Comparison of ENCODE assay signal across 20 cellular contexts in the genomic region with DNA sequence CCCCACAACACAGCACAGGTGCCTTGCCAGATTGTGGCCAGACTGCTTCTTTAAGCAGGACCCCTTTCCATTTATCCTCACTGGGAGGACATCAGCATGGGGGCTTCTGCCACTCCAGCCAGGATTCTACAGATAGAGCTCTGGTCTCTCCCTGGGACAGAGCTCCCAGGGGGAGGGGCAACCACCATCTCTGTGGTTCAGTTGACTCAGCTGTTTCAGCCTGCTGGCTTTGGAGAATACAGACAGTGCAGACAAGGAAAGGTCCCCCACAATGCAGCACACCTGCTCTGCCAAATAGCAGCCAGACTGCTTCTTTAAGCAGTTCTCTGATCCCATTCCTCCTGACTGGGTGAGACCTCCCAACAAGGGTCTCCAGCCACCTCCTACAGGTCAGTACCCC.
"Had no signal": no experiment of that assay in that cellular context is flagged by ENCODE, and none has a peak within 500 bp of the region (broad histone marks: within the 10 kb centered on the region; RNA-seq: fewer than 3 reads in every experiment).

No MANE protein-coding gene starts in this region.

- H3K4me1 ChIP-seq: colonic mucosa, foreskin keratinocyte, thyroid gland had no signal

- H3K27me3 ChIP-seq: colonic mucosa, hepatocyte, ovary, suprapubic skin, thyroid gland had no signal

- H3K36me3 ChIP-seq: colonic mucosa, ovary, suprapubic skin, thyroid gland had no signal

- H3K4me3 ChIP-seq: colonic mucosa, hepatocyte, ovary, smooth muscle cell, suprapubic skin, thyroid gland had no signal

- ATAC-seq: foreskin keratinocyte; left lobe of liver; naive thymus-derived CD8-positive, alpha-beta T cell; right cardiac atrium; stimulated activated effector memory CD8-positive, alpha-beta T cell treated with anti-CD3 and anti-CD28 coated beads, Interleukin-12 subunit alpha, Interleukin-12 subunit beta, amount 100 ng/mL, for 72 hours; stimulated activated naive CD8-positive, alpha-beta T cell treated with anti-CD3 and anti-CD28 coated beads, Interleukin-15, Interleukin-2, amounts not matched to agents 100 U/mL and 50 U/mL, for 24 hours had no signal

- DNase-seq: colonic mucosa; dermis blood vessel endothelial cell; erythroblast; foreskin keratinocyte; head of caudate nucleus; kidney; mammary epithelial cell; naive thymus-derived CD8-positive, alpha-beta T cell; nucleus accumbens; ovary; right cardiac atrium; stimulated activated CD4-positive, alpha-beta T cell treated with anti-CD3 and anti-CD28 coated beads, Interleukin-4, amount 100 ng/mL, for 1 hour; stimulated activated CD8-positive, alpha-beta memory T cell treated with anti-CD3 and anti-CD28 coated beads, Interleukin-4, amount 100 ng/mL, for 48 hours; stimulated activated naive CD8-positive, alpha-beta T cell treated with anti-CD3 and anti-CD28 coated beads, Interleukin-15, Interleukin-2, amounts not matched to agents 100 U/mL and 50 U/mL, for 24 hours; thyroid gland had no signal

- H3K79me2 ChIP-seq: hepatocyte had no signal

- H3K9me3 ChIP-seq: colonic mucosa, ovary, suprapubic skin, thyroid gland had no signal

- H3K27ac ChIP-seq: colonic mucosa, foreskin keratinocyte, hepatocyte, ovary, suprapubic skin, thyroid gland had no signal

- H3K4me2 ChIP-seq: hepatocyte, smooth muscle cell had no signal

- H2AFZ ChIP-seq: hepatocyte had no signal
